8 cellular contexts compared by ENCODE assay signal in genomic region chr10:79779310-79779938, GRCh38. TPM values are rescaled to one million over a fixed set of nuclear protein-coding genes. Genes with fewer than 3 reads are reported as not detected.
DNase-seq lines count a peak whose midpoint lies in the region; ATAC-seq and TF ChIP-seq lines count a peak whose summit lies in the region.
"Not testable (repeated sequence)": the region's sequence is repeated elsewhere in the genome, so short reads cannot be mapped to it uniquely, and the experiment has no call there.

No MANE protein-coding gene starts in this region.

- DNase-seq in A172 (ENCODE audit: low spot score) (peak; percentile 70), NCI-H82 (lab: John Stamatoyannopoulos, UW) (peak; percentile 41), coronary artery (ENCODE audit: low spot score) (peak; percentile 75), kidney glomerular epithelial cell (lab: John Stamatoyannopoulos, UW) (peak; percentile 48)
- peak; percentile 77 for DNase-seq in activated CD8-positive, alpha-beta T cell treated with anti-CD3 and anti-CD28 coated beads for 36 hours
- peak; percentile 33 to 65 (median 44) for DNase-seq in stimulated activated CD4-positive, alpha-beta T cell treated with anti-CD3 and anti-CD28 coated beads, Interleukin-12 subunit alpha, Interleukin-12 subunit beta, amount 100 ng/mL, for 48 hours (ENCODE audit: low read depth in 2 of 3, low spot score in 1 of 3)

- not testable (repeated sequence) for H3K4me1 Mint-ChIP-seq in activated CD8-positive, alpha-beta T cell treated with anti-CD3 and anti-CD28 coated beads for 36 hours (ENCODE audit: low read depth)

- not testable (repeated sequence) for H3K36me3 Mint-ChIP-seq in activated CD8-positive, alpha-beta T cell treated with anti-CD3 and anti-CD28 coated beads for 36 hours (ENCODE audit: low read depth)

- ATAC-seq in GM18870 (IDR thresholded peaks at IDR 0.05; ENCODE audit: unreplicated experiment) (peak; percentile 83), HG03039 (IDR thresholded peaks at IDR 0.05; ENCODE audit: unreplicated experiment) (peak; percentile 92)
- peak; percentile 95 for ATAC-seq in activated CD8-positive, alpha-beta T cell treated with anti-CD3 and anti-CD28 coated beads for 36 hours

- peak; percentile 52 for TF ChIP-seq CTCF in activated CD8-positive, alpha-beta T cell treated with anti-CD3 and anti-CD28 coated beads for 36 hours (IDR thresholded peaks at IDR 0.05)
- TF ChIP-seq CTCF in coronary artery (IDR thresholded peaks at IDR 0.05): peak; percentile 29

- intact Hi-C loops in activated CD8-positive, alpha-beta T cell treated with anti-CD3 and anti-CD28 coated beads for 36 hours (cut with micrococcal nuclease): not testable (repeated sequence)

- not testable (repeated sequence) for H3K4me3 ChIP-seq in coronary artery

- not testable (repeated sequence) for H3K4me3 Mint-ChIP-seq in activated CD8-positive, alpha-beta T cell treated with anti-CD3 and anti-CD28 coated beads for 36 hours

- not testable (repeated sequence) for H3K27ac ChIP-seq in coronary artery

- CTCF ChIA-PET in activated CD8-positive, alpha-beta T cell treated with anti-CD3 and anti-CD28 coated beads for 36 hours (lab: Charles Lee): interaction anchor here (0.6 to 0.9 kb wide), 5 partner anchors 146 to 338 kb away, joined by 3 to 6 read pairs (median 3); no protein-coding TSS in a partner anchor

- not testable (repeated sequence) for H3K27ac Mint-ChIP-seq in activated CD8-positive, alpha-beta T cell treated with anti-CD3 and anti-CD28 coated beads for 36 hours

- not testable (repeated sequence) for H3K9me3 Mint-ChIP-seq in activated CD8-positive, alpha-beta T cell treated with anti-CD3 and anti-CD28 coated beads for 36 hours

- not testable (repeated sequence) for H3K27me3 Mint-ChIP-seq in activated CD8-positive, alpha-beta T cell treated with anti-CD3 and anti-CD28 coated beads for 36 hours

- POLR2A ChIA-PET in activated CD8-positive, alpha-beta T cell treated with anti-CD3 and anti-CD28 coated beads for 36 hours (lab: Charles Lee): not testable (repeated sequence)

RNA-seq across cellular contexts. Expression of gene NUTM2E, which starts 47.1 kb away (rescaled TPM):
- total RNA-seq in A172 (2014; rRNA removed; shearing (Covaris generic)): 0.07 TPM in 1 of 2 replicates, not detected in the other
- total RNA-seq in activated CD8-positive, alpha-beta T cell treated with anti-CD3 and anti-CD28 coated beads for 36 hours: under 1 TPM in 1 of 2 experiments, not detected in 1; 0.23 TPM
